Comparison of ENCODE assay signal across 13 cellular contexts in the genomic region with DNA sequence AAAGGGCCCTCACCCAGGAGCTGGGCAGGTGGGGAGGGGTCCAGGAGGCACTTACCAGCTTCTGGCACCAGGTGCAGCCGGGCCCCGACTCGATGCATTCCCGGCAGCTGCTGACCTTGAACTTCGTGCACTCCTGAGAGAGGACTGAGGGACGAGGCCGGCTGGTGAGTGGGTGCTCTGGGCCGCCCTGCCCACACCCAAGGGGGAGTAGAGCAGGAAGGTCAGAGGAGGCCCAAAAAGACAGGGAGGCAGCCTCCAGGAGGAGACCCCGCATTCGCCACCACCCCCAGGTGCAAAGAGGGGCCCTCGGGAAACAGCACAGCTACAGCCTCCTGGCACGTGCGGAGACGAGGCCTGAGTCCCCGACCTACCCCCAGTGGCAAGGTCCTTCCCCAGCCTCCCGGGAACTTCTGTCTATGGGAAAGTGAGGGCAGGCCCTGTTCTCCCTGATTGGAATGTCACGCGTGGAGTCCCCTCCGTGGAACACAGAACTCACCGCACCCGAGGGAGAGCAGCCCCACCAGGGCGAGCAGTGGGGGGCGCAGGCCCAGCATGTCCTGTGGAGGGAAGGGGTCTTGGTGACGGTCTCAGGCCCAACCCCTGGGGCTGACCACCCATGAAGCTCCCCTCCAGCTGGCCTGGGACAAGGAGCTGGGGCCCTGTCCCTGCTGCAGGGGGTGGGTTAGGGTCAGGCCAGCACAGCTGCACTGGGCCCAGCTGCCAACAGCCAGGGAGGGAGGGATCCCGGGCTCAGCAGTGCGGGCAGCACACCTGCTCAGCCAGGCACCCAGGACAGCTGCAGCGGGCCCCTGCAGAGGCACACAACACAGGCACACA. TPM values are rescaled to one million over a fixed set of nuclear protein-coding genes. Genes with fewer than 3 reads are reported as not detected.
DNase-seq lines count a peak whose midpoint lies in the region; ATAC-seq and TF ChIP-seq lines count a peak whose summit lies in the region.
"Had no signal": no experiment of that assay in that cellular context is flagged by ENCODE, and none has a peak within 500 bp of the region (broad histone marks: within the 10 kb centered on the region; RNA-seq: fewer than 3 reads in every experiment).

No MANE protein-coding gene starts in this region.

- peaks cover 43% of the 10 kb centered on the region for H3K36me3 ChIP-seq in KOPT-K1 (ENCODE audit: insufficient read depth, low read length)
- H3K36me3 ChIP-seq in tibial nerve, result no peaks in the 10 kb centered on the region
- H3K36me3 ChIP-seq: right atrium auricular region had no signal

- 77 to 86% methylated on average over 19 to 27 of the region's 27 CpGs for WGBS in tibial nerve, 2 donors

- H3K27ac ChIP-seq in KOPT-K1 (ENCODE audit: low read depth, low read length, poor library complexity, severe bottlenecking), result peak overlapping the region; percentile 92
- H3K27ac ChIP-seq in tibial nerve, result no peak overlapping the region
- H3K27ac ChIP-seq: right atrium auricular region had no signal

- H3K27me3 ChIP-seq in tibial nerve, result peaks cover 0 to 6% of the 10 kb centered on the region in 2 donors
- H3K27me3 ChIP-seq: right atrium auricular region had no signal

- TF ChIP-seq CTCF in natural killer cell (IDR thresholded peaks at IDR 0.05) (no peak), tibial nerve (IDR thresholded peaks at IDR 0.05) (no peak)

- intact Hi-C loops in activated T-helper 2 cell treated with anti-CD3 and anti-CD28 coated beads, Interferon-gamma antibody, Interleukin-2, Interleukin-4, amounts not matched to agents 10 μg/mL and 5 μg/mL and 100 μg/mL, durations not matched to agents 14 hours and 24 hours and 36 hours (cut with micrococcal nuclease), result loop anchor here (5.0 kb wide), 1 partner anchor 108 kb away; a partner anchor contains a TSS
- intact Hi-C loops in natural killer cell (cut with micrococcal nuclease), result loop anchor here (5.0 kb wide), 1 partner anchor 108 kb away; a partner anchor contains a TSS

- no peaks in the 10 kb centered on the region for H3K9me3 ChIP-seq in KOPT-K1 (ENCODE audit: insufficient read depth, low read length, poor library complexity, severe bottlenecking)
- H3K9me3 ChIP-seq in tibial nerve, result no peaks in the 10 kb centered on the region
- H3K9me3 ChIP-seq: right atrium auricular region had no signal

- peaks cover 0 to 41% (median 19%) of the 10 kb centered on the region in 4 donors for H3K4me1 ChIP-seq in tibial nerve

- TF ChIP-seq EP300 in tibial nerve (IDR thresholded peaks at IDR 0.05), result no peak

- DNase-seq in NCI-H345 (lab: John Stamatoyannopoulos, UW) (peak; percentile 48), NCI-H345 treated with DMSO at 0.1 percent for 48 hours (lab: John Stamatoyannopoulos, UW; ENCODE audit: unreplicated experiment) (no peak), natural killer cell (no peak), tibial nerve (ENCODE audit: low spot score in 2 of 2) (no peak), AG08395 (ENCODE audit: low spot score) (no peak)
- DNase-seq in activated T-helper 2 cell treated with anti-CD3 and anti-CD28 coated beads, Interferon-gamma antibody, Interleukin-2, Interleukin-4, amounts not matched to agents 10 μg/mL and 5 μg/mL and 100 μg/mL, durations not matched to agents 14 hours and 24 hours and 36 hours (ENCODE audit: low spot score), result no peak
- DNase-seq: cortex of kidney, EL, KG1, trophoblast cell had no signal

- ATAC-seq in natural killer cell, result no peak
- ATAC-seq in HG02870 (IDR thresholded peaks at IDR 0.05; ENCODE audit: unreplicated experiment), result no peak

- H3K4me3 Mint-ChIP-seq in activated T-helper 2 cell treated with anti-CD3 and anti-CD28 coated beads, Interferon-gamma antibody, Interleukin-2, Interleukin-4, amounts not matched to agents 10 μg/mL and 5 μg/mL and 100 μg/mL, durations not matched to agents 14 hours and 24 hours and 36 hours (ENCODE audit: low read depth), result no peak overlapping the region
- peak overlapping the region; percentile 85 for H3K4me3 Mint-ChIP-seq in natural killer cell

- peaks cover 44% of the 10 kb centered on the region for H3K4me1 Mint-ChIP-seq in activated T-helper 2 cell treated with anti-CD3 and anti-CD28 coated beads, Interferon-gamma antibody, Interleukin-2, Interleukin-4, amounts not matched to agents 10 μg/mL and 5 μg/mL and 100 μg/mL, durations not matched to agents 14 hours and 24 hours and 36 hours (ENCODE audit: low read depth)
- peaks cover 57 to 77% of the 10 kb centered on the region in 2 donors for H3K4me1 Mint-ChIP-seq in natural killer cell

- peaks cover 35% of the 10 kb centered on the region for H3K36me3 Mint-ChIP-seq in activated T-helper 2 cell treated with anti-CD3 and anti-CD28 coated beads, Interferon-gamma antibody, Interleukin-2, Interleukin-4, amounts not matched to agents 10 μg/mL and 5 μg/mL and 100 μg/mL, durations not matched to agents 14 hours and 24 hours and 36 hours (ENCODE audit: low read depth)
- no peaks in the 10 kb centered on the region for H3K36me3 Mint-ChIP-seq in natural killer cell

- H3K27ac Mint-ChIP-seq in activated T-helper 2 cell treated with anti-CD3 and anti-CD28 coated beads, Interferon-gamma antibody, Interleukin-2, Interleukin-4, amounts not matched to agents 10 μg/mL and 5 μg/mL and 100 μg/mL, durations not matched to agents 14 hours and 24 hours and 36 hours, result peak overlapping the region; percentile 70
- peak overlapping the region; percentile 85 to 98 for H3K27ac Mint-ChIP-seq in natural killer cell

- no peaks in the 10 kb centered on the region for H3K9me3 Mint-ChIP-seq in activated T-helper 2 cell treated with anti-CD3 and anti-CD28 coated beads, Interferon-gamma antibody, Interleukin-2, Interleukin-4, amounts not matched to agents 10 μg/mL and 5 μg/mL and 100 μg/mL, durations not matched to agents 14 hours and 24 hours and 36 hours
- H3K9me3 Mint-ChIP-seq in natural killer cell, result no peaks in the 10 kb centered on the region

- no peak overlapping the region for H3K4me3 ChIP-seq in tibial nerve
- H3K4me3 ChIP-seq: right atrium auricular region had no signal

- no peak for TF ChIP-seq POLR2A in tibial nerve (IDR thresholded peaks at IDR 0.05)

- H3K27me3 Mint-ChIP-seq in activated T-helper 2 cell treated with anti-CD3 and anti-CD28 coated beads, Interferon-gamma antibody, Interleukin-2, Interleukin-4, amounts not matched to agents 10 μg/mL and 5 μg/mL and 100 μg/mL, durations not matched to agents 14 hours and 24 hours and 36 hours (ENCODE audit: low read depth), result no peaks in the 10 kb centered on the region
- no peaks in the 10 kb centered on the region for H3K27me3 Mint-ChIP-seq in natural killer cell (ENCODE audit: low read depth in 2 of 2)

RNA-seq across cellular contexts. Expression of a gene that starts 10.3 kb away (rescaled TPM):
- 210 and 212 TPM in 2 replicates for total RNA-seq in activated T-helper 2 cell treated with anti-CD3 and anti-CD28 coated beads, Interferon-gamma antibody, Interleukin-2, Interleukin-4, amounts not matched to agents 10 μg/mL and 5 μg/mL and 100 μg/mL, durations not matched to agents 14 hours and 24 hours and 36 hours
- total RNA-seq in natural killer cell (1,000 to 10,000 TPM; 1,223 to 1,393 (median 1,250) TPM), tibial nerve (10 to 100 TPM; 32.7 to 87.3 (median 56.2) TPM)

RNA-seq across cellular contexts. Expression of a gene that starts 29.4 kb away (rescaled TPM):
- 65.8 and 72.6 TPM in 2 replicates for total RNA-seq in activated T-helper 2 cell treated with anti-CD3 and anti-CD28 coated beads, Interferon-gamma antibody, Interleukin-2, Interleukin-4, amounts not matched to agents 10 μg/mL and 5 μg/mL and 100 μg/mL, durations not matched to agents 14 hours and 24 hours and 36 hours
- total RNA-seq in natural killer cell (10 to 100 TPM; 12.8 to 22.9 (median 20.0) TPM), tibial nerve (10 to 100 TPM in 2 of 4 donors, 1 to 10 TPM in 2; 3.7 to 19.8 (median 13.3) TPM)

RNA-seq across cellular contexts. Expression of a gene that starts 37.0 kb away (rescaled TPM):
- total RNA-seq in activated T-helper 2 cell treated with anti-CD3 and anti-CD28 coated beads, Interferon-gamma antibody, Interleukin-2, Interleukin-4, amounts not matched to agents 10 μg/mL and 5 μg/mL and 100 μg/mL, durations not matched to agents 14 hours and 24 hours and 36 hours, result 48.1 and 48.3 TPM in 2 replicates
- total RNA-seq in natural killer cell (100 to 1,000 TPM in 2 of 3 donors, 10 to 100 TPM in 1; 96.8 to 144 (median 126) TPM), tibial nerve (100 to 1,000 TPM; 175 to 328 (median 234) TPM)
